In genomic region chr12:124530637-124531263, GRCh38 we compare ENCODE assay signal across 1 cellular context.
TF ChIP-seq lines count a peak whose summit lies in the region.

No MANE protein-coding gene starts in this region.

TF ChIP-seq in GM23338, 12 proteins besides CTCF, POLR2A, EP300 and RAD21 (continued from another document):
- TF ChIP-seq ZNF462 (CRISPR knock-in tag; IDR thresholded peaks at IDR 0.05) (no peak), POLR2AphosphoS5 (IDR thresholded peaks at IDR 0.05; ENCODE audit: low read depth) (no peak), JUNB (IDR thresholded peaks at IDR 0.05; ENCODE audit: unreplicated experiment) (no peak), STAT1 (IDR thresholded peaks at IDR 0.05; ENCODE audit: unreplicated experiment) (no peak), REST (IDR thresholded peaks at IDR 0.05; ENCODE audit: unreplicated experiment) (no peak)
